In genomic region chr19:53254451-53255341, GRCh38 we compare ENCODE assay signal across 8 cellular contexts. TPM values are rescaled to one million over a fixed set of nuclear protein-coding genes. Genes with fewer than 3 reads are reported as not detected.
A peak's percentile ranks its signal among the peaks of the same experiment; 100 is the strongest.
DNase-seq lines count a peak whose midpoint lies in the region; ATAC-seq and TF ChIP-seq lines count a peak whose summit lies in the region.

Gene ZNF677, minus strand, starts transcription at chr19:53254873. Its CDS starts 3,323 bp downstream, at chr19:53251550.

- H3K27ac Mint-ChIP-seq in type B pancreatic cell: peak within 1 kb of the TSS; percentile 94

- H3K36me3 ChIP-seq in HEK293 (ENCODE audit: control insufficient read depth in 2 of 2, insufficient read depth in 1 of 2, low read length in 2 of 2): peaks cover 0 to 30% of the 10 kb centered on the region in 2 experiments; a peak in 1 of 3 replicates

- H3K9me3 Mint-ChIP-seq in type B pancreatic cell: peaks cover 17% of the 10 kb centered on the region

- peak within 1 kb of the TSS; percentile 95 for H3K4me3 Mint-ChIP-seq in type B pancreatic cell

- peaks cover 9% of the 10 kb centered on the region for H3K4me1 Mint-ChIP-seq in type B pancreatic cell (ENCODE audit: unreplicated experiment)

- ATAC-seq in GM19351 (IDR thresholded peaks at IDR 0.05; ENCODE audit: unreplicated experiment): no peak
- ATAC-seq in GM21515 (IDR thresholded peaks at IDR 0.05; ENCODE audit: unreplicated experiment): no peak

- no peak within 1 kb of the TSS for H3K27ac ChIP-seq in HEK293 (ENCODE audit: extremely low read depth, low read depth, low read length)

- DNase-seq in T1000 (lab: John Stamatoyannopoulos, UW): peak; percentile 91
- DNase-seq in astrocyte of the hippocampus (ENCODE audit: low read depth, low spot score): peak; percentile 94
- peak; percentile 86 to 91 for DNase-seq in hippocampal formation (lab: John Stamatoyannopoulos, UW)
- DNase-seq in putamen (ENCODE audit: low spot score): peak; percentile 95
- DNase-seq in type B pancreatic cell (ENCODE audit: extremely low spot score, unreplicated experiment): peak; percentile 94

- no peaks in the 10 kb centered on the region; the same call in none of the 2 replicates for H3K9me3 ChIP-seq in HEK293 (ENCODE audit: control insufficient read depth, insufficient read depth, low read depth, low read length)

- no peak for TF ChIP-seq CTCF in HEK293 (tag by site-specific recombination; IDR thresholded peaks at IDR 0.05)
- TF ChIP-seq CTCF in type B pancreatic cell (conservative IDR thresholded peaks at IDR 0.05): no peak

- peaks cover 42% of the 10 kb centered on the region for H3K36me3 Mint-ChIP-seq in type B pancreatic cell

- H3K4me1 ChIP-seq in HEK293 (ENCODE audit: control insufficient read depth, insufficient read depth, low read length): no peaks in the 10 kb centered on the region

- POLR2A ChIA-PET in HEK293 (lab: Yijun Ruan, JAX): interaction anchor here (0.6 kb wide), 1 partner anchor 756 kb away, joined by 4 read pairs; no protein-coding TSS in a partner anchor

- peak within 1 kb of the TSS; percentile 78 for H3K4me3 ChIP-seq in HEK293 (ENCODE audit: low read depth, low read length)

- CTCF ChIA-PET in HEK293 (lab: Yijun Ruan, JAX): interaction anchor here (0.6 kb wide), 1 partner anchor 46 kb away, joined by 3 read pairs; no protein-coding TSS in a partner anchor

- H3K27me3 Mint-ChIP-seq in type B pancreatic cell: peaks cover 4% of the 10 kb centered on the region

TF ChIP-seq in HEK293, 187 proteins besides CTCF, POLR2A, EP300 and RAD21 (continues in another document):
- TF ChIP-seq SP3 (tag by site-specific recombination; IDR thresholded peaks at IDR 0.05): peak; percentile 75
- TF ChIP-seq ZNF701 (tag by site-specific recombination; IDR thresholded peaks at IDR 0.05): no peak
- TF ChIP-seq, protein P1, sequence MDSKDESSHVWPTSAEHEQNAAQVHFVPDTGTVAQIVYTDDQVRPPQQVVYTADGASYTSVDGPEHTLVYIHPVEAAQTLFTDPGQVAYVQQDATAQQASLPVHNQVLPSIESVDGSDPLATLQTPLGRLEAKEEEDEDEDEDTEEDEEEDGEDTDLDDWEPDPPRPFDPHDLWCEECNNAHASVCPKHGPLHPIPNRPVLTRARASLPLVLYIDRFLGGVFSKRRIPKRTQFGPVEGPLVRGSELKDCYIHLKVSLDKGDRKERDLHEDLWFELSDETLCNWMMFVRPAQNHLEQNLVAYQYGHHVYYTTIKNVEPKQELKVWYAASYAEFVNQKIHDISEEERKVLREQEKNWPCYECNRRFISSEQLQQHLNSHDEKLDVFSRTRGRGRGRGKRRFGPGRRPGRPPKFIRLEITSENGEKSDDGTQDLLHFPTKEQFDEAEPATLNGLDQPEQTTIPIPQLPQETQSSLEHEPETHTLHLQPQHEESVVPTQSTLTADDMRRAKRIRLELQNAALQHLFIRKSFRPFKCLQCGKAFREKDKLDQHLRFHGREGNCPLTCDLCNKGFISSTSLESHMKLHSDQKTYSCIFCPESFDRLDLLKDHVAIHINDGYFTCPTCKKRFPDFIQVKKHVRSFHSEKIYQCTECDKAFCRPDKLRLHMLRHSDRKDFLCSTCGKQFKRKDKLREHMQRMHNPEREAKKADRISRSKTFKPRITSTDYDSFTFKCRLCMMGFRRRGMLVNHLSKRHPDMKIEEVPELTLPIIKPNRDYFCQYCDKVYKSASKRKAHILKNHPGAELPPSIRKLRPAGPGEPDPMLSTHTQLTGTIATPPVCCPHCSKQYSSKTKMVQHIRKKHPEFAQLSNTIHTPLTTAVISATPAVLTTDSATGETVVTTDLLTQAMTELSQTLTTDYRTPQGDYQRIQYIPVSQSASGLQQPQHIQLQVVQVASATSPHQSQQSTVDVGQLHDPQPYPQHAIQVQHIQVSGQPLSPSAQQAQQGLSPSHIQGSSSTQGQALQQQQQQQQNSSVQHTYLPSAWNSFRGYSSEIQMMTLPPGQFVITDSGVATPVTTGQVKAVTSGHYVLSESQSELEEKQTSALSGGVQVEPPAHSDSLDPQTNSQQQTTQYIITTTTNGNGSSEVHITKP (tag by site-specific recombination; IDR thresholded peaks at IDR 0.05): peak; percentile 39; the same call in 1 of the 2 replicates
- TF ChIP-seq KLF10 (tag by site-specific recombination; IDR thresholded peaks at IDR 0.05): no peak
- peak; percentile 78 for TF ChIP-seq SP2 (tag by site-specific recombination; IDR thresholded peaks at IDR 0.05)
- TF ChIP-seq KLF8 (tag by site-specific recombination; IDR thresholded peaks at IDR 0.05): peak; percentile 67; the same call in 1 of the 2 replicates
- peak; percentile 96 for TF ChIP-seq ZXDB (tag by site-specific recombination; IDR thresholded peaks at IDR 0.05)
- TF ChIP-seq ZNF148 (tag by site-specific recombination; IDR thresholded peaks at IDR 0.05; ENCODE audit: borderline replicate concordance): no peak
- TF ChIP-seq IKZF3 (tag by site-specific recombination; IDR thresholded peaks at IDR 0.05): no peak
- TF ChIP-seq ZFP3 (tag by site-specific recombination; IDR thresholded peaks at IDR 0.05; ENCODE audit: low read depth): no peak
- TF ChIP-seq ZNF335 (tag by site-specific recombination; conservative IDR thresholded peaks at IDR 0.05): peak; percentile 43
- no peak for TF ChIP-seq ZNF239 (tag by site-specific recombination; IDR thresholded peaks at IDR 0.05)
- 0 out of 2 replicates have a peak, but pooled peaks have one; percentile 39 for TF ChIP-seq SCRT2 (tag by site-specific recombination; IDR thresholded peaks at IDR 0.05)
- no peak for TF ChIP-seq GFI1B (tag by site-specific recombination; IDR thresholded peaks at IDR 0.05)
- no peak for TF ChIP-seq MZF1 (tag by site-specific recombination; IDR thresholded peaks at IDR 0.05; ENCODE audit: borderline replicate concordance)
- TF ChIP-seq ZNF157 (tag by site-specific recombination; IDR thresholded peaks at IDR 0.05): no peak
- TF ChIP-seq, protein P2, sequence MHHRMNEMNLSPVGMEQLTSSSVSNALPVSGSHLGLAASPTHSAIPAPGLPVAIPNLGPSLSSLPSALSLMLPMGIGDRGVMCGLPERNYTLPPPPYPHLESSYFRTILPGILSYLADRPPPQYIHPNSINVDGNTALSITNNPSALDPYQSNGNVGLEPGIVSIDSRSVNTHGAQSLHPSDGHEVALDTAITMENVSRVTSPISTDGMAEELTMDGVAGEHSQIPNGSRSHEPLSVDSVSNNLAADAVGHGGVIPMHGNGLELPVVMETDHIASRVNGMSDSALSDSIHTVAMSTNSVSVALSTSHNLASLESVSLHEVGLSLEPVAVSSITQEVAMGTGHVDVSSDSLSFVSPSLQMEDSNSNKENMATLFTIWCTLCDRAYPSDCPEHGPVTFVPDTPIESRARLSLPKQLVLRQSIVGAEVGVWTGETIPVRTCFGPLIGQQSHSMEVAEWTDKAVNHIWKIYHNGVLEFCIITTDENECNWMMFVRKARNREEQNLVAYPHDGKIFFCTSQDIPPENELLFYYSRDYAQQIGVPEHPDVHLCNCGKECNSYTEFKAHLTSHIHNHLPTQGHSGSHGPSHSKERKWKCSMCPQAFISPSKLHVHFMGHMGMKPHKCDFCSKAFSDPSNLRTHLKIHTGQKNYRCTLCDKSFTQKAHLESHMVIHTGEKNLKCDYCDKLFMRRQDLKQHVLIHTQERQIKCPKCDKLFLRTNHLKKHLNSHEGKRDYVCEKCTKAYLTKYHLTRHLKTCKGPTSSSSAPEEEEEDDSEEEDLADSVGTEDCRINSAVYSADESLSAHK (tag by site-specific recombination; IDR thresholded peaks at IDR 0.05): no peak
- TF ChIP-seq ZBTB1 (tag by site-specific recombination; IDR thresholded peaks at IDR 0.05): no peak
- peak; percentile 33; the same call in 1 of the 2 replicates for TF ChIP-seq ZSCAN18 (tag by site-specific recombination; IDR thresholded peaks at IDR 0.05)
- TF ChIP-seq ZBTB8A (tag by site-specific recombination; IDR thresholded peaks at IDR 0.05): no peak

RNA-seq across cellular contexts. Expression of gene ZNF677, which starts in this region (rescaled TPM):
- total RNA-seq in type B pancreatic cell (ENCODE audit: low replicate concordance): 47.1 and 47.9 TPM in 2 replicates
